13 cellular contexts compared by ENCODE assay signal in genomic region chr10:133647075-133647748, GRCh38. TPM values are rescaled to one million over a fixed set of nuclear protein-coding genes. Genes with fewer than 3 reads are reported as not detected.
DNase-seq lines count a peak whose midpoint lies in the region; ATAC-seq and TF ChIP-seq lines count a peak whose summit lies in the region.
"Not testable (repeated sequence)": the region's sequence is repeated elsewhere in the genome, so short reads cannot be mapped to it uniquely, and the experiment has no call there.
"Had no signal": no experiment of that assay in that cellular context is flagged by ENCODE, and none has a peak within 500 bp of the region (broad histone marks: within the 10 kb centered on the region; RNA-seq: fewer than 3 reads in every experiment).

No MANE protein-coding gene starts in this region.

- POLR2A ChIA-PET in activated CD4-positive, alpha-beta memory T cell treated with anti-CD3 and anti-CD28 coated beads, Interleukin-2, amount 10 ng/mL, durations not matched to agents 7 days and 5 days (lab: Charles Lee); naive thymus-derived CD8-positive, alpha-beta T cell (lab: Charles Lee): not testable (repeated sequence)

- H3K4me3 Mint-ChIP-seq in CD14-positive monocyte: not testable (repeated sequence)
- H3K4me3 Mint-ChIP-seq in activated CD4-positive, alpha-beta memory T cell treated with anti-CD3 and anti-CD28 coated beads, Interleukin-2, amount 10 ng/mL, durations not matched to agents 7 days and 5 days: peak overlapping the region; percentile 35
- peak overlapping the region in 4 of 10 donors; percentile 18 to 58 (median 53) for H3K4me3 Mint-ChIP-seq in naive thymus-derived CD8-positive, alpha-beta T cell

- H3K9me3 Mint-ChIP-seq in CD14-positive monocyte; activated CD4-positive, alpha-beta memory T cell treated with anti-CD3 and anti-CD28 coated beads, Interleukin-2, amount 10 ng/mL, durations not matched to agents 7 days and 5 days; naive thymus-derived CD8-positive, alpha-beta T cell: not testable (repeated sequence)

- not testable (repeated sequence) for H3K4me3 ChIP-seq in dorsolateral prefrontal cortex

- H3K27ac ChIP-seq in dorsolateral prefrontal cortex: not testable (repeated sequence)

- H3K27me3 Mint-ChIP-seq in CD14-positive monocyte (ENCODE audit: low read depth in 3 of 3); activated CD4-positive, alpha-beta memory T cell treated with anti-CD3 and anti-CD28 coated beads, Interleukin-2, amount 10 ng/mL, durations not matched to agents 7 days and 5 days; naive thymus-derived CD8-positive, alpha-beta T cell: not testable (repeated sequence)

- CTCF ChIA-PET in activated CD4-positive, alpha-beta memory T cell treated with anti-CD3 and anti-CD28 coated beads, Interleukin-2, amount 10 ng/mL, durations not matched to agents 7 days and 5 days (lab: Charles Lee): not testable (repeated sequence)

- H3K27ac Mint-ChIP-seq in CD14-positive monocyte; activated CD4-positive, alpha-beta memory T cell treated with anti-CD3 and anti-CD28 coated beads, Interleukin-2, amount 10 ng/mL, durations not matched to agents 7 days and 5 days; naive thymus-derived CD8-positive, alpha-beta T cell: not testable (repeated sequence)

- H3K4me1 Mint-ChIP-seq in CD14-positive monocyte; activated CD4-positive, alpha-beta memory T cell treated with anti-CD3 and anti-CD28 coated beads, Interleukin-2, amount 10 ng/mL, durations not matched to agents 7 days and 5 days; naive thymus-derived CD8-positive, alpha-beta T cell: not testable (repeated sequence)

- H3K27me3 ChIP-seq in dorsolateral prefrontal cortex: peaks cover 0 to 14% (median 0%) of the 10 kb centered on the region in 45 donors

- intact Hi-C loops in CD14-positive monocyte (cut with micrococcal nuclease); dorsolateral prefrontal cortex (cut with DNase I): not testable (repeated sequence)

- TF ChIP-seq CTCF in CD14-positive monocyte (IDR thresholded peaks at IDR 0.05): peak; percentile 49
- TF ChIP-seq CTCF in dorsolateral prefrontal cortex (IDR thresholded peaks at IDR 0.05 in 54 of 56, conservative IDR thresholded peaks at IDR 0.05 in 2 of 56; ENCODE audit: low read depth in 1 of 56, partially characterized antibody in 56 of 56): peak in 55 of 56 donors; percentile 11 to 63 (median 49)

- DNase-seq in CD14-positive monocyte (ENCODE audit: low spot score); dorsolateral prefrontal cortex: not testable (repeated sequence)
- DNase-seq in activated CD4-positive, alpha-beta memory T cell treated with anti-CD3 and anti-CD28 coated beads, Interleukin-2, amount 10 ng/mL, durations not matched to agents 7 days and 5 days: peak; percentile 32
- DNase-seq in naive thymus-derived CD8-positive, alpha-beta T cell: peak in 6 of 10 donors; percentile 2 to 56 (median 38)

- H3K36me3 Mint-ChIP-seq in CD14-positive monocyte; activated CD4-positive, alpha-beta memory T cell treated with anti-CD3 and anti-CD28 coated beads, Interleukin-2, amount 10 ng/mL, durations not matched to agents 7 days and 5 days (ENCODE audit: low read depth); naive thymus-derived CD8-positive, alpha-beta T cell: not testable (repeated sequence)

- peak; percentile 93 for ATAC-seq in GM18870 (IDR thresholded peaks at IDR 0.05; ENCODE audit: unreplicated experiment)
- ATAC-seq in GM21529 (IDR thresholded peaks at IDR 0.05; ENCODE audit: unreplicated experiment): peak; percentile 61
- peak; percentile 65 for ATAC-seq in HG02870 (IDR thresholded peaks at IDR 0.05; ENCODE audit: unreplicated experiment)
- peak; percentile 68 for ATAC-seq in HG03520 (IDR thresholded peaks at IDR 0.05; ENCODE audit: unreplicated experiment)
- peak in 1 of 2 donors; percentile 63 for ATAC-seq in naive thymus-derived CD8-positive, alpha-beta T cell

RNA-seq across cellular contexts. Expression of gene FRG2B, which starts 20.6 kb away (rescaled TPM):
- polyA plus RNA-seq in CD14-positive monocyte: not detected
- not detected for total RNA-seq in activated CD4-positive, alpha-beta memory T cell treated with anti-CD3 and anti-CD28 coated beads, Interleukin-2, amount 10 ng/mL, durations not matched to agents 7 days and 5 days
- not detected for total RNA-seq in dorsolateral prefrontal cortex
- not detected for total RNA-seq in naive thymus-derived CD8-positive, alpha-beta T cell
- not detected for polyA plus RNA-seq in naive thymus-derived CD8-positive, alpha-beta T cell
- total RNA-seq: bronchial epithelial cell, gastroesophageal sphincter, mucosa of descending colon, Right ventricle myocardium superior, tibial nerve had no signal
